ENCODE assay signal across 1 cellular context in the genomic region with DNA sequence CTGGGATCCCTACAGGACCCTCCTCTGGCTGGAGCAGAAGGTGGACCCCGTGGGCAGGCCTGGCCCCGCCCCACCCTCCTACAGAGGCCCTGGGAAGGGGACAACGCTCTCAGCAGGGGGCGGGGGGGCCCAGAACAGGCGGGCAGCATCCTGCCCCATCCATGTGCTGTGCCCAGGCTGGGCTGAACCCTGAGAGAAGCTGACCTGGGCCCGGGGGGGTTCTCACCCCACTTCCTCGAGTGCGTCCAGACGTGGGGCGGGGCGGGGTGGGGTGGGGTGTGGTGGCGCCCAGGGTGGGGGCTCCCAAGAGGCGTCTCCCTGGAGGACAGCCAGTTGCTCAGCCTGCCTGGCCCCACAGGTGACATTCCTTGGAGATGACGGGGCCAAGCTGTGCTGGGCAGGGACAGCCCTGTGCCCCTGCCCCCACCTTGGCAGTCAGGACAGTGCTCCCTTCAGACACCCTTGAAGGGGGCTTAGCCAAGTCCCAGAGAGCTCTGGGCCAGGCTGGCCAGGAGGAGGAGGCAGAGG.
TF ChIP-seq lines count a peak whose summit lies in the region.

No MANE protein-coding gene starts in this region.

TF ChIP-seq in GM23338, 12 proteins besides CTCF, POLR2A, EP300 and RAD21:
- TF ChIP-seq, protein P1, sequence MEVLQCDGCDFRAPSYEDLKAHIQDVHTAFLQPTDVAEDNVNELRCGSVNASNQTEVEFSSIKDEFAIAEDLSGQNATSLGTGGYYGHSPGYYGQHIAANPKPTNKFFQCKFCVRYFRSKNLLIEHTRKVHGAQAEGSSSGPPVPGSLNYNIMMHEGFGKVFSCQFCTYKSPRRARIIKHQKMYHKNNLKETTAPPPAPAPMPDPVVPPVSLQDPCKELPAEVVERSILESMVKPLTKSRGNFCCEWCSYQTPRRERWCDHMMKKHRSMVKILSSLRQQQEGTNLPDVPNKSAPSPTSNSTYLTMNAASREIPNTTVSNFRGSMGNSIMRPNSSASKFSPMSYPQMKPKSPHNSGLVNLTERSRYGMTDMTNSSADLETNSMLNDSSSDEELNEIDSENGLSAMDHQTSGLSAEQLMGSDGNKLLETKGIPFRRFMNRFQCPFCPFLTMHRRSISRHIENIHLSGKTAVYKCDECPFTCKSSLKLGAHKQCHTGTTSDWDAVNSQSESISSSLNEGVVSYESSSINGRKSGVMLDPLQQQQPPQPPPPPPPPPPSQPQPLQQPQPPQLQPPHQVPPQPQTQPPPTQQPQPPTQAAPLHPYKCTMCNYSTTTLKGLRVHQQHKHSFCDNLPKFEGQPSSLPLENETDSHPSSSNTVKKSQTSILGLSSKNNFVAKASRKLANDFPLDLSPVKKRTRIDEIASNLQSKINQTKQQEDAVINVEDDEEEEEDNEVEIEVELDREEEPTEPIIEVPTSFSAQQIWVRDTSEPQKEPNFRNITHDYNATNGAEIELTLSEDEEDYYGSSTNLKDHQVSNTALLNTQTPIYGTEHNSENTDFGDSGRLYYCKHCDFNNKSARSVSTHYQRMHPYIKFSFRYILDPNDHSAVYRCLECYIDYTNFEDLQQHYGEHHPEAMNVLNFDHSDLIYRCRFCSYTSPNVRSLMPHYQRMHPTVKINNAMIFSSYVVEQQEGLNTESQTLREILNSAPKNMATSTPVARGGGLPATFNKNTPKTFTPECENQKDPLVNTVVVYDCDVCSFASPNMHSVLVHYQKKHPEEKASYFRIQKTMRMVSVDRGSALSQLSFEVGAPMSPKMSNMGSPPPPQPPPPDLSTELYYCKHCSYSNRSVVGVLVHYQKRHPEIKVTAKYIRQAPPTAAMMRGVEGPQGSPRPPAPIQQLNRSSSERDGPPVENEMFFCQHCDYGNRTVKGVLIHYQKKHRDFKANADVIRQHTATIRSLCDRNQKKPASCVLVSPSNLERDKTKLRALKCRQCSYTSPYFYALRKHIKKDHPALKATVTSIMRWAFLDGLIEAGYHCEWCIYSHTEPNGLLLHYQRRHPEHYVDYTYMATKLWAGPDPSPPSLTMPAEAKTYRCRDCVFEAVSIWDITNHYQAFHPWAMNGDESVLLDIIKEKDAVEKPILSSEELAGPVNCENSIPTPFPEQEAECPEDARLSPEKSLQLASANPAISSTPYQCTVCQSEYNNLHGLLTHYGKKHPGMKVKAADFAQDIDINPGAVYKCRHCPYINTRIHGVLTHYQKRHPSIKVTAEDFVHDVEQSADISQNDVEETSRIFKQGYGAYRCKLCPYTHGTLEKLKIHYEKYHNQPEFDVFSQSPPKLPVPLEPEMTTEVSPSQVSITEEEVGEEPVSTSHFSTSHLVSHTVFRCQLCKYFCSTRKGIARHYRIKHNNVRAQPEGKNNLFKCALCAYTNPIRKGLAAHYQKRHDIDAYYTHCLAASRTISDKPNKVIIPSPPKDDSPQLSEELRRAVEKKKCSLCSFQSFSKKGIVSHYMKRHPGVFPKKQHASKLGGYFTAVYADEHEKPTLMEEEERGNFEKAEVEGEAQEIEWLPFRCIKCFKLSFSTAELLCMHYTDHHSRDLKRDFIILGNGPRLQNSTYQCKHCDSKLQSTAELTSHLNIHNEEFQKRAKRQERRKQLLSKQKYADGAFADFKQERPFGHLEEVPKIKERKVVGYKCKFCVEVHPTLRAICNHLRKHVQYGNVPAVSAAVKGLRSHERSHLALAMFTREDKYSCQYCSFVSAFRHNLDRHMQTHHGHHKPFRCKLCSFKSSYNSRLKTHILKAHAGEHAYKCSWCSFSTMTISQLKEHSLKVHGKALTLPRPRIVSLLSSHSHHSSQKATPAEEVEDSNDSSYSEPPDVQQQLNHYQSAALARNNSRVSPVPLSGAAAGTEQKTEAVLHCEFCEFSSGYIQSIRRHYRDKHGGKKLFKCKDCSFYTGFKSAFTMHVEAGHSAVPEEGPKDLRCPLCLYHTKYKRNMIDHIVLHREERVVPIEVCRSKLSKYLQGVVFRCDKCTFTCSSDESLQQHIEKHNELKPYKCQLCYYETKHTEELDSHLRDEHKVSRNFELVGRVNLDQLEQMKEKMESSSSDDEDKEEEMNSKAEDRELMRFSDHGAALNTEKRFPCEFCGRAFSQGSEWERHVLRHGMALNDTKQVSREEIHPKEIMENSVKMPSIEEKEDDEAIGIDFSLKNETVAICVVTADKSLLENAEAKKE (CRISPR knock-in tag; IDR thresholded peaks at IDR 0.05): no peak
- TF ChIP-seq EZH2phosphoT487 (IDR thresholded peaks at IDR 0.05; ENCODE audit: unreplicated experiment) (no peak), STAT1 (IDR thresholded peaks at IDR 0.05; ENCODE audit: unreplicated experiment) (no peak), POLR2AphosphoS5 (IDR thresholded peaks at IDR 0.05; ENCODE audit: low read depth) (no peak), ZNF331 (CRISPR knock-in tag; IDR thresholded peaks at IDR 0.05; ENCODE audit: low read depth) (no peak), JUNB (IDR thresholded peaks at IDR 0.05; ENCODE audit: unreplicated experiment) (no peak), NANOG (IDR thresholded peaks at IDR 0.05; ENCODE audit: borderline replicate concordance) (no peak), EZH2 (IDR thresholded peaks at IDR 0.05; ENCODE audit: low read depth, unreplicated experiment) (no peak), CREB1 (CRISPR knock-in tag; IDR thresholded peaks at IDR 0.05; ENCODE audit: low read depth) (no peak), ZNF114 (CRISPR knock-in tag; IDR thresholded peaks at IDR 0.05) (no peak)
- TF ChIP-seq, protein P2, sequence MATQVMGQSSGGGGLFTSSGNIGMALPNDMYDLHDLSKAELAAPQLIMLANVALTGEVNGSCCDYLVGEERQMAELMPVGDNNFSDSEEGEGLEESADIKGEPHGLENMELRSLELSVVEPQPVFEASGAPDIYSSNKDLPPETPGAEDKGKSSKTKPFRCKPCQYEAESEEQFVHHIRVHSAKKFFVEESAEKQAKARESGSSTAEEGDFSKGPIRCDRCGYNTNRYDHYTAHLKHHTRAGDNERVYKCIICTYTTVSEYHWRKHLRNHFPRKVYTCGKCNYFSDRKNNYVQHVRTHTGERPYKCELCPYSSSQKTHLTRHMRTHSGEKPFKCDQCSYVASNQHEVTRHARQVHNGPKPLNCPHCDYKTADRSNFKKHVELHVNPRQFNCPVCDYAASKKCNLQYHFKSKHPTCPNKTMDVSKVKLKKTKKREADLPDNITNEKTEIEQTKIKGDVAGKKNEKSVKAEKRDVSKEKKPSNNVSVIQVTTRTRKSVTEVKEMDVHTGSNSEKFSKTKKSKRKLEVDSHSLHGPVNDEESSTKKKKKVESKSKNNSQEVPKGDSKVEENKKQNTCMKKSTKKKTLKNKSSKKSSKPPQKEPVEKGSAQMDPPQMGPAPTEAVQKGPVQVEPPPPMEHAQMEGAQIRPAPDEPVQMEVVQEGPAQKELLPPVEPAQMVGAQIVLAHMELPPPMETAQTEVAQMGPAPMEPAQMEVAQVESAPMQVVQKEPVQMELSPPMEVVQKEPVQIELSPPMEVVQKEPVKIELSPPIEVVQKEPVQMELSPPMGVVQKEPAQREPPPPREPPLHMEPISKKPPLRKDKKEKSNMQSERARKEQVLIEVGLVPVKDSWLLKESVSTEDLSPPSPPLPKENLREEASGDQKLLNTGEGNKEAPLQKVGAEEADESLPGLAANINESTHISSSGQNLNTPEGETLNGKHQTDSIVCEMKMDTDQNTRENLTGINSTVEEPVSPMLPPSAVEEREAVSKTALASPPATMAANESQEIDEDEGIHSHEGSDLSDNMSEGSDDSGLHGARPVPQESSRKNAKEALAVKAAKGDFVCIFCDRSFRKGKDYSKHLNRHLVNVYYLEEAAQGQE (IDR thresholded peaks at IDR 0.05; ENCODE audit: unreplicated experiment): no peak
- TF ChIP-seq, protein P3, sequence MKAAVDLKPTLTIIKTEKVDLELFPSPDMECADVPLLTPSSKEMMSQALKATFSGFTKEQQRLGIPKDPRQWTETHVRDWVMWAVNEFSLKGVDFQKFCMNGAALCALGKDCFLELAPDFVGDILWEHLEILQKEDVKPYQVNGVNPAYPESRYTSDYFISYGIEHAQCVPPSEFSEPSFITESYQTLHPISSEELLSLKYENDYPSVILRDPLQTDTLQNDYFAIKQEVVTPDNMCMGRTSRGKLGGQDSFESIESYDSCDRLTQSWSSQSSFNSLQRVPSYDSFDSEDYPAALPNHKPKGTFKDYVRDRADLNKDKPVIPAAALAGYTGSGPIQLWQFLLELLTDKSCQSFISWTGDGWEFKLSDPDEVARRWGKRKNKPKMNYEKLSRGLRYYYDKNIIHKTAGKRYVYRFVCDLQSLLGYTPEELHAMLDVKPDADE (IDR thresholded peaks at IDR 0.05): no peak
